1 cellular context compared by ENCODE assay signal in the genomic region with DNA sequence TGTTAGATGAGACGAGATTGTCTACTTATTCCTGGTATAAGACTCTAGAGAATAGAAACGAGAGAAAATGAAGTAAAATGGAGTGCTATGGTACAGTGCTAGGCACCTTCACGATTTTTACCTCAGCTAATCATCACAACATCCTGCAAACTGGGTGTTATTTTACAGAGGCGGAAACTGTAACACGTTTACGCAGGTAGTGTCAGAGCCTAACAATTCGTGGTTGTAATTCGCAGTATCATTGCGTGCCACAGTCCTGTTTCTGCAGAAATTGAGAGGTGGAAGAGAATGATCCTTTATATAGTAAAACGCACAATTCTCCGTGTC.
TF ChIP-seq lines count a peak whose summit lies in the region.

No MANE protein-coding gene starts in this region.

TF ChIP-seq in GM12878, 131 proteins besides CTCF, POLR2A, EP300 and RAD21 (continued from another document):
- TF ChIP-seq ETV6 (conservative IDR thresholded peaks at IDR 0.05 in 1 of 2, IDR thresholded peaks at IDR 0.05 in 1 of 2; ENCODE audit: borderline replicate concordance in 1 of 2, low read depth in 1 of 2) (no peak), NFXL1 (IDR thresholded peaks at IDR 0.05; ENCODE audit: borderline replicate concordance) (no peak)
- TF ChIP-seq, protein P1, sequence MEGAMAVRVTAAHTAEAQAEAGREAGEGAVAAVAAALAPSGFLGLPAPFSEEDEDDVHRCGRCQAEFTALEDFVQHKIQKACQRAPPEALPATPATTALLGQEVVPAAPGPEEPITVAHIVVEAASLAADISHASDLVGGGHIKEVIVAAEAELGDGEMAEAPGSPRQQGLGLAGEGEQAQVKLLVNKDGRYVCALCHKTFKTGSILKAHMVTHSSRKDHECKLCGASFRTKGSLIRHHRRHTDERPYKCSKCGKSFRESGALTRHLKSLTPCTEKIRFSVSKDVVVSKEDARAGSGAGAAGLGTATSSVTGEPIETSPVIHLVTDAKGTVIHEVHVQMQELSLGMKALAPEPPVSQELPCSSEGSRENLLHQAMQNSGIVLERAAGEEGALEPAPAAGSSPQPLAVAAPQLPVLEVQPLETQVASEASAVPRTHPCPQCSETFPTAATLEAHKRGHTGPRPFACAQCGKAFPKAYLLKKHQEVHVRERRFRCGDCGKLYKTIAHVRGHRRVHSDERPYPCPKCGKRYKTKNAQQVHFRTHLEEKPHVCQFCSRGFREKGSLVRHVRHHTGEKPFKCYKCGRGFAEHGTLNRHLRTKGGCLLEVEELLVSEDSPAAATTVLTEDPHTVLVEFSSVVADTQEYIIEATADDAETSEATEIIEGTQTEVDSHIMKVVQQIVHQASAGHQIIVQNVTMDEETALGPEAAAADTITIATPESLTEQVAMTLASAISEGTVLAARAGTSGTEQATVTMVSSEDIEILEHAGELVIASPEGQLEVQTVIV (IDR thresholded peaks at IDR 0.05; ENCODE audit: borderline replicate concordance, partially characterized antibody), result no peak
